Comparison of ENCODE assay signal across 10 cellular contexts in genomic region chr17:27206447-27206846, GRCh38.
DNase-seq lines count a peak whose midpoint lies in the region; ATAC-seq and TF ChIP-seq lines count a peak whose summit lies in the region.
"Had no signal": no experiment of that assay in that cellular context is flagged by ENCODE, and none has a peak within 500 bp of the region (broad histone marks: within the 10 kb centered on the region; RNA-seq: fewer than 3 reads in every experiment).

No MANE protein-coding gene starts in this region.

- TF ChIP-seq CTCF in HFF-Myc (IDR thresholded peaks at IDR 0.05; ENCODE audit: low read depth, low read length, missing control alignments) = peak; percentile 29

- H3K4me3 Mint-ChIP-seq in naive thymus-derived CD8-positive, alpha-beta T cell = no peak overlapping the region

- no peaks in the 10 kb centered on the region for H3K36me3 Mint-ChIP-seq in naive thymus-derived CD8-positive, alpha-beta T cell

- H3K4me1 Mint-ChIP-seq in naive thymus-derived CD8-positive, alpha-beta T cell = no peaks in the 10 kb centered on the region

- DNase-seq in CD1c-positive myeloid dendritic cell (ENCODE audit: extremely low spot score) = peak; percentile 35
- DNase-seq in HFF-Myc (ENCODE audit: extremely low read depth, low read depth) = no peak
- DNase-seq in RPMI7951 (ENCODE audit: low read depth) = peak; percentile 15
- DNase-seq in foreskin melanocyte = peak; percentile 42
- DNase-seq in islet precursor cell = no peak
- no peak for DNase-seq in ureter (ENCODE audit: low spot score)
- DNase-seq in naive thymus-derived CD8-positive, alpha-beta T cell = no peak
- DNase-seq in mucosa of gallbladder (ENCODE audit: low spot score) = no peak
- DNase-seq: NCI-H2029, upper lobe of left lung had no signal

- POLR2A ChIA-PET in naive thymus-derived CD8-positive, alpha-beta T cell (lab: Charles Lee) = no interaction called here

- H3K27ac Mint-ChIP-seq in naive thymus-derived CD8-positive, alpha-beta T cell = no peak overlapping the region

- no peak for ATAC-seq in naive thymus-derived CD8-positive, alpha-beta T cell

- peaks cover 0 to 4% (median 2%) of the 10 kb centered on the region in 9 donors for H3K9me3 Mint-ChIP-seq in naive thymus-derived CD8-positive, alpha-beta T cell

- H3K27me3 Mint-ChIP-seq in naive thymus-derived CD8-positive, alpha-beta T cell = peaks cover 0 to 6% (median 2%) of the 10 kb centered on the region in 5 donors

- H3K4me3 ChIP-seq in HFF-Myc (replicated peaks; ENCODE audit: low read depth, low read length) = no peak overlapping the region
- H3K4me3 ChIP-seq: upper lobe of left lung had no signal

Comparison
In these comparisons a context has a peak if more than half of its experiments do, and no peak if none do; other contexts are left out.
1. DNase-seq: peak in CD1c-positive myeloid dendritic cell (single experiment), RPMI7951 (single experiment) and foreskin melanocyte (single experiment); none in HFF-Myc (single experiment), islet precursor cell (single experiment), ureter (single experiment), naive thymus-derived CD8-positive, alpha-beta T cell (0 of 10) and mucosa of gallbladder (single experiment).